In genomic region chr11:31995525-31996123, GRCh38 we compare ENCODE assay signal across 9 cellular contexts.
A peak's percentile ranks its signal among the peaks of the same experiment; 100 is the strongest.
DNase-seq lines count a peak whose midpoint lies in the region; ATAC-seq and TF ChIP-seq lines count a peak whose summit lies in the region.
"Had no signal": no experiment of that assay in that cellular context is flagged by ENCODE, and none has a peak within 500 bp of the region (broad histone marks: within the 10 kb centered on the region; RNA-seq: fewer than 3 reads in every experiment).

No MANE protein-coding gene starts in this region.

- no peak for TF ChIP-seq EP300 in SK-N-SH (IDR thresholded peaks at IDR 0.05; ENCODE audit: borderline replicate concordance in 1 of 2, low read depth in 1 of 2, low read length in 1 of 2)

- no peaks in the 10 kb centered on the region for H3K9me3 ChIP-seq in SK-N-SH

- no peak for TF ChIP-seq CTCF in SK-N-SH (IDR thresholded peaks at IDR 0.05)

- H3K4me3 ChIP-seq in SK-N-SH (ENCODE audit: low read depth in 2 of 2, low read length in 1 of 2): peak overlapping the region; percentile 17 to 59

- peaks cover 13% of the 10 kb centered on the region; the same call in 1 of the 2 replicates for H3K27me3 ChIP-seq in SK-N-SH (ENCODE audit: insufficient read depth)

- H3K9ac ChIP-seq in SK-N-SH: no peak overlapping the region

- no peaks in the 10 kb centered on the region for H3K9me2 ChIP-seq in SK-N-SH

- peak overlapping the region; percentile 63 for H3K4me2 ChIP-seq in SK-N-SH

- peak; percentile 93 for ATAC-seq in activated CD8-positive, alpha-beta memory T cell treated with anti-CD3 and anti-CD28 coated beads, Interleukin-2, amount 10 ng/mL, durations not matched to agents 7 days and 5 days
- ATAC-seq in HG02852 (IDR thresholded peaks at IDR 0.05; ENCODE audit: unreplicated experiment) (peak; percentile 90), memory B cell (ENCODE audit: low read depth) (no peak)

- no peak overlapping the region for H3K27ac ChIP-seq in SK-N-SH (ENCODE audit: low read depth in 2 of 2, low read length in 1 of 2)

- no peaks in the 10 kb centered on the region for H3K9me3 Mint-ChIP-seq in activated CD8-positive, alpha-beta memory T cell treated with anti-CD3 and anti-CD28 coated beads, Interleukin-2, amount 10 ng/mL, durations not matched to agents 7 days and 5 days (ENCODE audit: low read depth)
- H3K9me3 Mint-ChIP-seq in memory B cell: no peaks in the 10 kb centered on the region
- H3K9me3 Mint-ChIP-seq: naive B cell had no signal

- POLR2A ChIA-PET in SK-N-SH (lab: Yijun Ruan, JAX): no interaction called here

- WGBS in SK-N-SH (ENCODE audit: low lambda C conversion rate): 4% methylated on average over 2 of the region's 2 CpGs

- DNase-seq in activated CD8-positive, alpha-beta memory T cell treated with anti-CD3 and anti-CD28 coated beads, Interleukin-2, amount 10 ng/mL, durations not matched to agents 7 days and 5 days: peak; percentile 56
- no peak for DNase-seq in activated CD8-positive, alpha-beta memory T cell treated with anti-CD3 and anti-CD28 coated beads, Interleukin-2, amount 50 U/mL, for 48 hours
- DNase-seq in SK-N-SH (no peak), memory B cell (ENCODE audit: low spot score in 2 of 2) (no peak), hepatic stellate cell (ENCODE audit: low spot score) (no peak), NCI-H345 (lab: John Stamatoyannopoulos, UW) (no peak)
- no peak for DNase-seq in stimulated activated CD4-positive, alpha-beta T cell treated with anti-CD3 and anti-CD28 coated beads, Interleukin-12 subunit alpha, Interleukin-12 subunit beta, amount 100 ng/mL, for 4 hours
- DNase-seq: naive B cell had no signal

- CTCF ChIA-PET in activated CD8-positive, alpha-beta memory T cell treated with anti-CD3 and anti-CD28 coated beads, Interleukin-2, amount 10 ng/mL, durations not matched to agents 7 days and 5 days (lab: Charles Lee): interaction anchor here (0.7 to 3.1 kb wide), 3 partner anchors 11 to 38 kb away, joined by 5 to 13 read pairs (median 5); no protein-coding TSS in a partner anchor
- CTCF ChIA-PET in SK-N-SH (lab: Yijun Ruan, JAX): interaction anchor here (1.7 kb wide), 1 partner anchor 11 kb away, joined by 3 read pairs; no protein-coding TSS in a partner anchor

- H3K36me3 ChIP-seq in SK-N-SH (replicated peaks in 1 of 2; ENCODE audit: control insufficient read depth in 1 of 2, insufficient read depth in 2 of 2, low read length in 1 of 2): no peaks in the 10 kb centered on the region

- H3K79me2 ChIP-seq in SK-N-SH (ENCODE audit: insufficient read depth): no peaks in the 10 kb centered on the region

- no peaks in the 10 kb centered on the region; a peak in 1 of 4 replicates for H3K4me1 ChIP-seq in SK-N-SH (ENCODE audit: control insufficient read depth in 1 of 2, insufficient read depth in 2 of 2, low read depth in 1 of 2, low read length in 1 of 2)

- H3K27me3 Mint-ChIP-seq in activated CD8-positive, alpha-beta memory T cell treated with anti-CD3 and anti-CD28 coated beads, Interleukin-2, amount 10 ng/mL, durations not matched to agents 7 days and 5 days: peaks cover 15% of the 10 kb centered on the region
- peaks cover 8% of the 10 kb centered on the region for H3K27me3 Mint-ChIP-seq in memory B cell

- no peaks in the 10 kb centered on the region for H3K36me3 Mint-ChIP-seq in activated CD8-positive, alpha-beta memory T cell treated with anti-CD3 and anti-CD28 coated beads, Interleukin-2, amount 10 ng/mL, durations not matched to agents 7 days and 5 days
- H3K36me3 Mint-ChIP-seq in memory B cell: no peaks in the 10 kb centered on the region
- H3K36me3 Mint-ChIP-seq: naive B cell had no signal

- TF ChIP-seq RAD21 in SK-N-SH (IDR thresholded peaks at IDR 0.05; ENCODE audit: low read length): no peak

- peak overlapping the region; percentile 78 for H3K27ac Mint-ChIP-seq in activated CD8-positive, alpha-beta memory T cell treated with anti-CD3 and anti-CD28 coated beads, Interleukin-2, amount 10 ng/mL, durations not matched to agents 7 days and 5 days
- H3K27ac Mint-ChIP-seq in memory B cell: no peak overlapping the region

- H2AFZ ChIP-seq in SK-N-SH (ENCODE audit: low read depth): peak overlapping the region; percentile 38; the same call in 1 of the 2 replicates

- H3K4me3 Mint-ChIP-seq in activated CD8-positive, alpha-beta memory T cell treated with anti-CD3 and anti-CD28 coated beads, Interleukin-2, amount 10 ng/mL, durations not matched to agents 7 days and 5 days: peak overlapping the region; percentile 73
- H3K4me3 Mint-ChIP-seq in memory B cell: peak overlapping the region; percentile 35

- H3F3A ChIP-seq in SK-N-SH (replicated peaks; ENCODE audit: insufficient read depth): no peaks in the 10 kb centered on the region

- peaks cover 18% of the 10 kb centered on the region for H3K4me1 Mint-ChIP-seq in activated CD8-positive, alpha-beta memory T cell treated with anti-CD3 and anti-CD28 coated beads, Interleukin-2, amount 10 ng/mL, durations not matched to agents 7 days and 5 days
- H3K4me1 Mint-ChIP-seq in memory B cell: peaks cover 5% of the 10 kb centered on the region

- H4K20me1 ChIP-seq in SK-N-SH (ENCODE audit: insufficient read depth): no peaks in the 10 kb centered on the region

TF ChIP-seq in SK-N-SH, 30 proteins besides CTCF, POLR2A, EP300 and RAD21:
- TF ChIP-seq RFX5 (IDR thresholded peaks at IDR 0.05; ENCODE audit: low read length) (no peak), USF1 (IDR thresholded peaks at IDR 0.05; ENCODE audit: borderline replicate concordance, low read depth) (no peak), GABPA (IDR thresholded peaks at IDR 0.05; ENCODE audit: low read depth) (no peak), REST (IDR thresholded peaks at IDR 0.05; ENCODE audit: low read depth, low read length) (no peak), NRF1 (IDR thresholded peaks at IDR 0.05; ENCODE audit: low read depth, low read length) (no peak), FOXJ3 (CRISPR knock-in tag; IDR thresholded peaks at IDR 0.05) (no peak), YY1 (IDR thresholded peaks at IDR 0.05; ENCODE audit: low read depth) (no peak), SMC3 (IDR thresholded peaks at IDR 0.05; ENCODE audit: low read depth, low read length) (no peak), GATA2 (CRISPR knock-in tag; IDR thresholded peaks at IDR 0.05) (no peak), TCF12 (IDR thresholded peaks at IDR 0.05) (no peak), RXRA (IDR thresholded peaks at IDR 0.05; ENCODE audit: borderline replicate concordance, low read depth) (no peak), MEF2A (IDR thresholded peaks at IDR 0.05; ENCODE audit: borderline replicate concordance, low read depth) (no peak), SIN3A (IDR thresholded peaks at IDR 0.05; ENCODE audit: borderline replicate concordance, low read depth, low read length) (no peak), ZBTB33 (IDR thresholded peaks at IDR 0.05; ENCODE audit: borderline replicate concordance, low read depth) (no peak), TEAD4 (IDR thresholded peaks at IDR 0.05; ENCODE audit: borderline replicate concordance, insufficient read depth) (no peak)
